ENCODE assay signal across 13 cellular contexts in genomic region chr3:31544634-31545033, GRCh38. TPM values are rescaled to one million over a fixed set of nuclear protein-coding genes. Genes with fewer than 3 reads are reported as not detected.
DNase-seq lines count a peak whose midpoint lies in the region; ATAC-seq, FAIRE-seq and TF ChIP-seq lines count a peak whose summit lies in the region.
"Had no signal": no experiment of that assay in that cellular context is flagged by ENCODE, and none has a peak within 500 bp of the region (broad histone marks: within the 10 kb centered on the region; RNA-seq: fewer than 3 reads in every experiment).

No MANE protein-coding gene starts in this region.

- H3F3A ChIP-seq in GM23248 (ENCODE audit: insufficient read depth) = peaks cover 4% of the 10 kb centered on the region; the same call in 1 of the 2 replicates

- H3K9me2 ChIP-seq in GM23248 (ENCODE audit: insufficient read depth) = no peaks in the 10 kb centered on the region

- CTCF ChIA-PET in RWPE1 (lab: Yijun Ruan, JAX) = no interaction called here

- TF ChIP-seq POLR2A in heart left ventricle (IDR thresholded peaks at IDR 0.05) (no peak), GM12891 (IDR thresholded peaks at IDR 0.05; ENCODE audit: low read depth, low read length) (no peak)

- H3K9ac ChIP-seq in GM23248 = no peak overlapping the region

- ATAC-seq in heart left ventricle (peak in 3 of 4 donors; percentile 22 to 68 (median 67)), psoas muscle (peak; percentile 75 to 93 (median 82)), HG02678 (IDR thresholded peaks at IDR 0.05; ENCODE audit: unreplicated experiment) (no peak)
- ATAC-seq: HCT116 had no signal

- H3K9me3 ChIP-seq in GM23248 (ENCODE audit: low read depth) (no peaks in the 10 kb centered on the region), heart left ventricle (no peaks in the 10 kb centered on the region), psoas muscle (no peaks in the 10 kb centered on the region)
- H3K9me3 ChIP-seq: ovary had no signal

- peak; percentile 39 for DNase-seq in GM23248
- DNase-seq in RWPE1 (ENCODE audit: low spot score) = no peak
- peak in 2 of 5 donors; percentile 31 to 34 for DNase-seq in heart left ventricle
- peak; percentile 24 to 63 for DNase-seq in psoas muscle
- no peak for DNase-seq in NCI-H748 (lab: John Stamatoyannopoulos, UW; ENCODE audit: unreplicated experiment)
- DNase-seq in GM12891 (ENCODE audit: insufficient read length, low spot score) = no peak
- DNase-seq: activated naive CD8-positive, alpha-beta T cell treated with anti-CD3 and anti-CD28 coated beads, Interleukin-2, amount 10 ng/mL, durations not matched to agents 7 days and 5 days; immature natural killer cell; NCI-H1048; PC-9 had no signal

- in situ Hi-C loops in GM23248 (cut with MboI) = no loop called here

- no peaks in the 10 kb centered on the region for H3K36me3 ChIP-seq in GM23248 (ENCODE audit: low read depth)
- no peaks in the 10 kb centered on the region for H3K36me3 ChIP-seq in heart left ventricle
- H3K36me3 ChIP-seq in psoas muscle (ENCODE audit: insufficient read depth in 1 of 2, low read depth in 1 of 2) = no peaks in the 10 kb centered on the region
- H3K36me3 ChIP-seq: ovary had no signal

- H3K79me2 ChIP-seq in GM23248 (ENCODE audit: insufficient read depth) = peaks cover 100% of the 10 kb centered on the region

- POLR2A ChIA-PET in RWPE1 (lab: Yijun Ruan, JAX; ENCODE audit: low non-redundant PET) = no interaction called here

- TF ChIP-seq CTCF in RWPE1 (conservative IDR thresholded peaks at IDR 0.05; ENCODE audit: low read depth) (no peak), heart left ventricle (IDR thresholded peaks at IDR 0.05) (no peak), psoas muscle (IDR thresholded peaks at IDR 0.05) (no peak)

- H3K4me1 ChIP-seq in GM23248 (ENCODE audit: insufficient read depth) (peaks cover 45% of the 10 kb centered on the region), heart left ventricle (peaks cover 0 to 93% (median 34%) of the 10 kb centered on the region in 12 donors), psoas muscle (peaks cover 53% of the 10 kb centered on the region)

- FAIRE-seq in GM12891 (lab: Jason Lieb, UNC) = no peak

- no peak overlapping the region for H2AFZ ChIP-seq in GM23248
- H2AFZ ChIP-seq: PC-9 had no signal

- no peak overlapping the region for H3K4me3 ChIP-seq in GM23248
- peak overlapping the region in 2 of 12 donors; percentile 7 to 19 for H3K4me3 ChIP-seq in heart left ventricle
- H3K4me3 ChIP-seq in psoas muscle = peak overlapping the region; percentile 49
- H3K4me3 ChIP-seq: ovary, PC-9 had no signal

- H3K4me2 ChIP-seq in GM23248 (ENCODE audit: unreplicated experiment) = peak overlapping the region; percentile 5
- H3K4me2 ChIP-seq: PC-9 had no signal

- no peaks in the 10 kb centered on the region for H3K27me3 ChIP-seq in GM23248 (replicated peaks; ENCODE audit: insufficient read depth)
- H3K27me3 ChIP-seq in heart left ventricle = no peaks in the 10 kb centered on the region
- H3K27me3 ChIP-seq in psoas muscle (ENCODE audit: insufficient read depth in 3 of 3, low read length in 2 of 3) = no peaks in the 10 kb centered on the region
- H3K27me3 ChIP-seq: ovary had no signal

- intact Hi-C loops in heart left ventricle (cut with DNase I) (no loop called here), psoas muscle (cut with DNase I) (no loop called here)

- H3K27ac ChIP-seq in GM23248 (peak overlapping the region; percentile 36), RWPE1 (peak overlapping the region; percentile 37; the same call in 1 of the 2 replicates), heart left ventricle (peak overlapping the region in 5 of 12 donors; percentile 8 to 29 (median 17)), psoas muscle (peak overlapping the region; percentile 61)
- H3K27ac ChIP-seq: ovary, PC-9 had no signal

- WGBS in GM23248 (ENCODE audit: low coverage in 1 of 2, low lambda C conversion rate in 2 of 2, missing lambda C conversion rate in 2 of 2), 2 experiments = 73% methylated on average over 9 of the region's 9 CpGs
- WGBS in heart left ventricle, 4 donors = 54 to 64% (median 60%) methylated on average over 9 of the region's 9 CpGs
- 19 to 48% (median 24%) methylated on average over 9 of the region's 9 CpGs for WGBS in psoas muscle, 3 donors

- peaks cover 12% of the 10 kb centered on the region; the same call in 1 of the 2 replicates for H4K20me1 ChIP-seq in GM23248 (ENCODE audit: insufficient read depth)

TF ChIP-seq in GM12891, 5 proteins besides CTCF, POLR2A, EP300 and RAD21:
- TF ChIP-seq POU2F2 (IDR thresholded peaks at IDR 0.05; ENCODE audit: low read depth, low read length) (no peak), SPI1 (IDR thresholded peaks at IDR 0.05; ENCODE audit: low read depth, low read length) (no peak), TAF1 (IDR thresholded peaks at IDR 0.05; ENCODE audit: low read depth, low read length) (no peak), POLR2AphosphoS5 (IDR thresholded peaks at IDR 0.05; ENCODE audit: low read depth, low read length) (no peak), PAX5 (IDR thresholded peaks at IDR 0.05; ENCODE audit: insufficient read depth, low read length, severe bottlenecking) (no peak)

RNA-seq across cellular contexts. Expression of gene STT3B, which starts 11.9 kb away (rescaled TPM):
- total RNA-seq in GM23248 (2014; rRNA removed; shearing (Covaris generic)) = 174 and 234 TPM in 2 replicates
- polyA plus RNA-seq in GM23248 (2016; fragmentation: Nextera tagmentation; extraction: Ambion mirVana) (80.7 and 81.5 TPM in 2 replicates), heart left ventricle (10 to 100 TPM; 30.2 to 78.4 TPM), psoas muscle (10 to 100 TPM; 33.8 to 61.3 (median 36.4) TPM)
- total RNA-seq in heart left ventricle (100 to 1,000 TPM in 3 of 9 donors, 10 to 100 TPM in 6; 67.4 to 109 (median 92.1) TPM), psoas muscle (10 to 100 TPM; 56.6 to 95.5 (median 60.6) TPM)
- polyA plus RNA-seq in GM12891 (2012; ENCODE audit: low read depth, missing spikeins) = 65.3 TPM

Comparison
In these comparisons a context has a peak if more than half of its experiments do, and no peak if none do; other contexts are left out.
1. DNase-seq: peak in GM23248 (single experiment) and psoas muscle (2 of 2); none in RWPE1 (single experiment), NCI-H748 (single experiment) and GM12891 (single experiment).